Comparison of ENCODE assay signal across 26 cellular contexts in genomic region chr3:134084230-134084950, GRCh38. TPM values are rescaled to one million over a fixed set of nuclear protein-coding genes. Genes with fewer than 3 reads are reported as not detected.
"Had no signal": no experiment of that assay in that cellular context is flagged by ENCODE, and none has a peak within 500 bp of the region (broad histone marks: within the 10 kb centered on the region; RNA-seq: fewer than 3 reads in every experiment).

No MANE protein-coding gene starts in this region.

- H3K9me3 Mint-ChIP-seq: T-helper 2 cell treated with Interferon-gamma antibody and Interleukin-4, amounts not matched to agents 5 μg/mL and 100 μg/mL, for 36 hours had no signal

- H3K27me3 Mint-ChIP-seq: activated B cell treated with CpG ODN at 0.5 μM for 24 hours had no signal

- H3K4me3 ChIP-seq: adrenal gland, ascending aorta, heart right ventricle, left lung, lower lobe of right lung, mucosa of descending colon, pancreas, prostate gland, sigmoid colon, testis, transverse colon had no signal

- H3K27ac ChIP-seq: adrenal gland, ascending aorta, heart right ventricle, left lung, lower lobe of right lung, pancreas, prostate gland, sigmoid colon, testis, transverse colon had no signal

- H3K36me3 Mint-ChIP-seq: activated naive CD8-positive, alpha-beta T cell treated with anti-CD3 and anti-CD28 coated beads for 36 hours; brain had no signal

- H3K4me3 Mint-ChIP-seq: activated B cell treated with CpG ODN at 0.5 μM for 24 hours; activated naive CD8-positive, alpha-beta T cell treated with anti-CD3 and anti-CD28 coated beads for 36 hours; activated T-cell treated with anti-CD3 and anti-CD28 coated beads, Interleukin-2, amount 50 U/mL, for 72 hours; brain; nephron; T-helper 2 cell treated with Interferon-gamma antibody and Interleukin-4, amounts not matched to agents 5 μg/mL and 100 μg/mL, for 36 hours had no signal

- H3K36me3 ChIP-seq: adrenal gland, ascending aorta, heart right ventricle, left lung, lower lobe of right lung, pancreas, prostate gland, sigmoid colon, transverse colon had no signal

- DNase-seq: activated B cell treated with CpG ODN at 0.5 μM for 24 hours; activated naive CD4-positive, alpha-beta T cell treated with Interleukin-2 at 50 U/mL for 16 hours; activated naive CD8-positive, alpha-beta T cell treated with anti-CD3 and anti-CD28 coated beads for 36 hours; activated T-cell treated with anti-CD3 and anti-CD28 coated beads for 4 hours; activated T-cell treated with anti-CD3 and anti-CD28 coated beads, Interleukin-2, amount 50 U/mL, for 72 hours; adrenal gland; heart right ventricle; left lung; lower lobe of right lung; mucosa of descending colon; pancreas; sigmoid colon; small intestine; stimulated activated CD4-positive, alpha-beta T cell treated with anti-CD3 and anti-CD28 coated beads, Interleukin-1b, Interleukin-23, amount 100 ng/mL, for 48 hours; stimulated activated CD4-positive, alpha-beta T cell treated with anti-CD3 and anti-CD28 coated beads, Interleukin-4, amount 100 ng/mL, for 4 hours; stimulated activated naive CD4-positive, alpha-beta T cell; T-helper 1 cell; testis; transverse colon had no signal

- H3K4me1 ChIP-seq: adrenal gland, ascending aorta, heart right ventricle, left lung, lower lobe of right lung, pancreas, prostate gland, sigmoid colon, testis, transverse colon had no signal

- H3K27me3 ChIP-seq: adrenal gland, ascending aorta, heart right ventricle, left lung, pancreas, sigmoid colon, testis, transverse colon had no signal

- H3K27ac Mint-ChIP-seq: activated B cell treated with CpG ODN at 0.5 μM for 24 hours; activated naive CD8-positive, alpha-beta T cell treated with anti-CD3 and anti-CD28 coated beads for 36 hours; activated T-cell treated with anti-CD3 and anti-CD28 coated beads, Interleukin-2, amount 50 U/mL, for 72 hours; brain; nephron; T-helper 2 cell treated with Interferon-gamma antibody and Interleukin-4, amounts not matched to agents 5 μg/mL and 100 μg/mL, for 36 hours had no signal

- FAIRE-seq: pancreas, small intestine, urothelium cell line had no signal

- H3K4me1 Mint-ChIP-seq: activated B cell treated with CpG ODN at 0.5 μM for 24 hours; activated naive CD8-positive, alpha-beta T cell treated with anti-CD3 and anti-CD28 coated beads for 36 hours; brain; nephron had no signal

- H3K9me3 ChIP-seq: adrenal gland, pancreas, prostate gland, testis had no signal

RNA-seq across cellular contexts. Expression of gene SLCO2A1, which starts 54.7 kb away (rescaled TPM):
- total RNA-seq: activated B cell treated with CpG ODN at 0.5 μM for 24 hours, myocyte had no signal
